In the genomic region with DNA sequence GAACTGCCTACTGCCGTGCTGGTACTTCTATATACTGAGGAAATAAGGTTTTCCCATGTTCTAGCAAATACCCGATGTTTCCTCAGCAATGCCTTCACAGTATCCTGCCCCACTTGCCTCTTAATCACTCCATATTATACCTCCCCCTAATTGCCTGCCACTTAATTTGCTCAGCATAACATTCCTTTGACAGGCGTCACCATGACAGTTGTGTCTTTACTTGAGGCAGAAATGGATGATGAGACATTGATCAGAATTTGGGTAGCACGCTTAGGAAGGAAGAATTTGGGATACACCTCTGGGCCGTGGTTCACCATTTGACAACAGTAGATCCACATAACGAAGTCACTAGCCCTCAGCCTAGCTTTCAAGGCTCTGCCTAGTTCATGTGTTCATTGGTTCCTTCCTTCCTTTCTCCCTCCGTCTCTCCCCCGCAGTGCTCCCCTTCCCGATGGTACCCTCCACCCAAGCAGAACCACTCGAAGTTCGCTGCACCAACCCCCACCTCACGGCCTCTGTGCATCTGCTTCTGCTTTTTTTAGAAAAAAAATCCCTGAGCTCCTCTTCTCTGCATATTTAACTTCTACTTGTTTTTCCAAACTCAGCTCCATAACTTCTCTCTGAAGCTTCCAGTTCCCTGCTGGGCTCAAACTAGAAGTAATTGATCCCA, we compare ENCODE assay signal across 16 cellular contexts. TPM values are rescaled to one million over a fixed set of nuclear protein-coding genes. Genes with fewer than 3 reads are reported as not detected.
DNase-seq lines count a peak whose midpoint lies in the region; ATAC-seq lines count a peak whose summit lies in the region.
"Had no signal": no experiment of that assay in that cellular context is flagged by ENCODE, and none has a peak within 500 bp of the region (broad histone marks: within the 10 kb centered on the region; RNA-seq: fewer than 3 reads in every experiment).

No MANE protein-coding gene starts in this region.

- no peaks in the 10 kb centered on the region for H3K27me3 ChIP-seq in BLaER1 treated with 17β-estradiol and CSF1 and Interleukin-3, amounts not matched to agents 10 nM and 100 nM
- H3K27me3 ChIP-seq: MG63 had no signal

- ATAC-seq in sciatic nerve, result peak; percentile 21
- ATAC-seq: CD8-positive, alpha-beta T cell; GM23338 had no signal

- peak overlapping the region; percentile 42 to 70 (median 61) for H3K4me2 ChIP-seq in BLaER1 treated with 17β-estradiol and CSF1 and Interleukin-3, amounts not matched to agents 10 nM and 100 nM
- H3K4me2 ChIP-seq: GM23338 had no signal

- H3K4me3 ChIP-seq in BLaER1 treated with 17β-estradiol and CSF1 and Interleukin-3, amounts not matched to agents 10 nM and 100 nM, result no peak overlapping the region
- H3K4me3 ChIP-seq: GM23338, HAP-1, MG63 had no signal

- H4K20me1 ChIP-seq in BLaER1 treated with 17β-estradiol and CSF1 and Interleukin-3, amounts not matched to agents 10 nM and 100 nM, result no peaks in the 10 kb centered on the region

- H3K4me1 ChIP-seq in BLaER1 treated with 17β-estradiol and CSF1 and Interleukin-3, amounts not matched to agents 10 nM and 100 nM, result peaks cover 13 to 28% (median 17%) of the 10 kb centered on the region in 10 experiments
- H3K4me1 ChIP-seq: HAP-1 had no signal

- intact Hi-C loops in sciatic nerve (cut with DNase I), result no loop called here

- H3K9me3 ChIP-seq in BLaER1 treated with 17β-estradiol and CSF1 and Interleukin-3, amounts not matched to agents 10 nM and 100 nM (replicated peaks in 1 of 11), result 0 out of 22 replicates have a peak, but pooled peaks cover 0 to 3% (median 0%) of the 10 kb centered on the region in 11 experiments
- H3K9me3 ChIP-seq: HAP-1, MG63 had no signal

- no peak overlapping the region for H3K9ac ChIP-seq in BLaER1 treated with 17β-estradiol and CSF1 and Interleukin-3, amounts not matched to agents 10 nM and 100 nM

- peaks cover 0 to 24% (median 12%) of the 10 kb centered on the region in 11 experiments; a peak in 10 of 22 replicates for H3K36me3 ChIP-seq in BLaER1 treated with 17β-estradiol and CSF1 and Interleukin-3, amounts not matched to agents 10 nM and 100 nM
- H3K36me3 ChIP-seq: HAP-1 had no signal

- H3K27ac ChIP-seq in BLaER1 treated with 17β-estradiol and CSF1 and Interleukin-3, amounts not matched to agents 10 nM and 100 nM, result no peak overlapping the region
- peak overlapping the region; percentile 40 for H3K27ac ChIP-seq in caudate nucleus (ENCODE audit: low read depth, low read length)
- H3K27ac ChIP-seq: RWPE1 had no signal

- DNase-seq in KBM-7 (peak; percentile 88), caudate nucleus (lab: John Stamatoyannopoulos, UW) (peak in 40 of 61 donors; percentile 5 to 82 (median 39)), sciatic nerve (ENCODE audit: low spot score) (peak; percentile 54), NCI-H2196 (lab: John Stamatoyannopoulos, UW; ENCODE audit: unreplicated experiment) (no peak), NCI-H748 (lab: John Stamatoyannopoulos, UW; ENCODE audit: unreplicated experiment) (no peak)
- no peak for DNase-seq in stimulated activated CD4-positive, alpha-beta T cell treated with anti-CD3 and anti-CD28 coated beads, Interleukin-15, amount 100 ng/mL, for 24 hours
- DNase-seq: CD8-positive, alpha-beta T cell; DND-41; MG63; NCI-H1417; NCI-H1694 treated with DMSO at 0.1 percent for 48 hours; NCI-H748 treated with DMSO at 0.1 percent for 48 hours had no signal

- in situ Hi-C loops in KBM-7 (cut with MboI; ENCODE audit: low pct_unique_long_range_greater_than_20kb, low sequenced_read_pairs), result no loop called here

RNA-seq across cellular contexts. Expression of gene IQCK, which starts 19.4 kb away (rescaled TPM):
- 24.5 TPM for total RNA-seq in sciatic nerve

RNA-seq across cellular contexts. Expression of gene KNOP1, which starts 19.4 kb away (rescaled TPM):
- total RNA-seq in sciatic nerve, result 19.2 TPM

Comparison
In these comparisons a context has a peak if more than half of its experiments do, and no peak if none do; other contexts are left out.
1. DNase-seq: peak in KBM-7 (single experiment), caudate nucleus (40 of 61) and sciatic nerve (single experiment); none in NCI-H2196 (single experiment), NCI-H748 (single experiment) and stimulated activated CD4-positive, alpha-beta T cell treated with anti-CD3 and anti-CD28 coated beads, Interleukin-15, amount 100 ng/mL, for 24 hours (single experiment).